In genomic region chr1:233079586-233079985, GRCh38 we compare ENCODE assay signal across 20 cellular contexts.
A peak's percentile ranks its signal among the peaks of the same experiment; 100 is the strongest.
DNase-seq lines count a peak whose midpoint lies in the region; ATAC-seq, FAIRE-seq and TF ChIP-seq lines count a peak whose summit lies in the region.
"Had no signal": no experiment of that assay in that cellular context is flagged by ENCODE, and none has a peak within 500 bp of the region (broad histone marks: within the 10 kb centered on the region; RNA-seq: fewer than 3 reads in every experiment).

No MANE protein-coding gene starts in this region.

- H2BK20ac ChIP-seq in H1 (ENCODE audit: low read length), result no peak overlapping the region

- H3K79me1 ChIP-seq in H1 (ENCODE audit: low read depth, low read length) (no peaks in the 10 kb centered on the region), trophoblast cell (ENCODE audit: low read length) (peaks cover 14% of the 10 kb centered on the region)

- H2BK5ac ChIP-seq in H1 (ENCODE audit: low read depth, low read length) (no peak overlapping the region), trophoblast cell (ENCODE audit: low read depth, low read length, poor library complexity) (no peak overlapping the region)

- no peak overlapping the region for H2AFZ ChIP-seq in H1 (ENCODE audit: low read length)
- no peak overlapping the region for H2AFZ ChIP-seq in trophoblast cell (ENCODE audit: insufficient read depth, low read length, poor library complexity)

- H3K4me1 ChIP-seq in H1 (replicated peaks in 1 of 4; ENCODE audit: control insufficient read depth in 3 of 4, insufficient read depth in 4 of 4, low read length in 3 of 4) (peaks cover 0 to 4% (median 0%) of the 10 kb centered on the region in 4 experiments; a peak in 2 of 7 replicates), trophoblast cell (ENCODE audit: control insufficient read depth in 1 of 2, insufficient read depth in 2 of 2, low read length in 2 of 2) (peaks cover 4 to 6% of the 10 kb centered on the region in 2 experiments)

- H4K91ac ChIP-seq in H1 (replicated peaks; ENCODE audit: insufficient read length, low read length), result no peak overlapping the region
- peak overlapping the region; percentile 32 for H4K91ac ChIP-seq in trophoblast cell (ENCODE audit: low read depth, low read length)

- H3K4ac ChIP-seq in H1 (replicated peaks; ENCODE audit: insufficient read length, low read depth, low read length) (no peak overlapping the region), trophoblast cell (ENCODE audit: low read depth, low read length) (peak overlapping the region; percentile 37)

- H3K14ac ChIP-seq in H1 (ENCODE audit: insufficient read length) (no peak overlapping the region), trophoblast cell (ENCODE audit: low read length) (no peak overlapping the region)

- H3K27ac ChIP-seq in H1 (ENCODE audit: low read depth, low read length) (no peak overlapping the region), trophoblast cell (ENCODE audit: low read depth, low read length) (no peak overlapping the region)

- WGBS in H1 (ENCODE audit: extremely low coverage in 1 of 2, insufficient coverage in 1 of 2, insufficient read length in 1 of 2, insufficient replicate concordance in 2 of 2, low coverage in 1 of 2, low lambda C conversion rate in 2 of 2, missing lambda C conversion rate in 1 of 2), 2 experiments, result 97% methylated on average over 4 of the region's 4 CpGs; no CpG with 5 or more reads in 1 of the 2 experiments
- WGBS in trophoblast cell (ENCODE audit: extremely low coverage, insufficient coverage, insufficient read length), result no CpG with 5 or more reads among the region's 4 CpGs

- no peak for FAIRE-seq in H1 (lab: Jason Lieb, UNC)
- FAIRE-seq: G401.6, GM12892, GM19239 had no signal

- H2BK12ac ChIP-seq in H1 (ENCODE audit: low read depth, low read length) (no peak overlapping the region), trophoblast cell (ENCODE audit: low read length) (peak overlapping the region; percentile 25)

- H3K56ac ChIP-seq in H1 (replicated peaks; ENCODE audit: insufficient read length, low read depth, low read length), result no peak overlapping the region

- H3K4me3 ChIP-seq in H7 (ENCODE audit: insufficient read depth, low read depth, low read length) (no peak overlapping the region), H1 (ENCODE audit: extremely low read depth in 1 of 4, insufficient read depth in 2 of 4, low read depth in 3 of 4, low read length in 4 of 4) (no peak overlapping the region), trophoblast cell (ENCODE audit: low read depth, low read length) (no peak overlapping the region)

- H2BK120ac ChIP-seq in H1 (replicated peaks; ENCODE audit: low read depth, low read length) (no peak overlapping the region), trophoblast cell (ENCODE audit: insufficient read depth, low read length, poor library complexity) (peak overlapping the region; percentile 14)

- H2AK5ac ChIP-seq in H1 (ENCODE audit: low read depth, low read length), result no peak overlapping the region
- peak overlapping the region; percentile 23 for H2AK5ac ChIP-seq in trophoblast cell (ENCODE audit: low read length)

- POLR2A ChIA-PET in H1 (lab: Charles Lee; ENCODE audit: partially characterized antibody), result interaction anchor here (0.6 to 2.4 kb wide), 4 partner anchors 12 to 661 kb away, joined by 3 to 11 read pairs (median 3); no protein-coding TSS in a partner anchor

- H4K12ac ChIP-seq in trophoblast cell (ENCODE audit: low read depth, low read length), result no peak overlapping the region

- H3K23me2 ChIP-seq in H1 (ENCODE audit: low read depth, low read length), result no peaks in the 10 kb centered on the region

- H4K20me1 ChIP-seq in H1 (replicated peaks in 1 of 2; ENCODE audit: control insufficient read depth in 1 of 2, insufficient read depth in 2 of 2, low read length in 2 of 2), result no peaks in the 10 kb centered on the region

- H3K9ac ChIP-seq in H1 (replicated peaks in 1 of 4; ENCODE audit: extremely low read depth in 1 of 4, low read depth in 3 of 4, low read length in 3 of 4), result no peak overlapping the region
- no peak overlapping the region for H3K9ac ChIP-seq in trophoblast cell (ENCODE audit: low read length)

- no peak for ATAC-seq in GM21576 (IDR thresholded peaks at IDR 0.05; ENCODE audit: unreplicated experiment)
- ATAC-seq in HG03159 (IDR thresholded peaks at IDR 0.05; ENCODE audit: unreplicated experiment), result no peak
- ATAC-seq: HCT116 had no signal

- TF ChIP-seq CTCF in H1 (IDR thresholded peaks at IDR 0.05; ENCODE audit: control extremely low read depth in 1 of 3, insufficient read depth in 1 of 3, low read depth in 1 of 3, low read length in 3 of 3), result no peak

- no peaks in the 10 kb centered on the region for H3K27me3 ChIP-seq in H7 (ENCODE audit: control insufficient read depth, insufficient read depth, low read length)
- no peaks in the 10 kb centered on the region for H3K27me3 ChIP-seq in H1 (replicated peaks in 1 of 4; ENCODE audit: control insufficient read depth in 3 of 4, extremely low read depth in 1 of 4, insufficient read depth in 3 of 4, low read length in 3 of 4)
- no peaks in the 10 kb centered on the region for H3K27me3 ChIP-seq in trophoblast cell (ENCODE audit: insufficient read depth, low read length)

- no peak for TF ChIP-seq EP300 in H1 (IDR thresholded peaks at IDR 0.05; ENCODE audit: borderline replicate concordance in 1 of 2, low read depth in 2 of 2, low read length in 2 of 2)

- H4K5ac ChIP-seq in H1 (ENCODE audit: insufficient read length, low read depth, low read length), result no peak overlapping the region

- no peak overlapping the region for H4K8ac ChIP-seq in H1 (ENCODE audit: extremely low read depth, insufficient read depth, low read length)
- no peak overlapping the region for H4K8ac ChIP-seq in trophoblast cell (ENCODE audit: low read depth, low read length)

- H3K36me3 ChIP-seq in H7 (replicated peaks; ENCODE audit: control insufficient read depth, insufficient read depth, low read length), result peaks cover 9% of the 10 kb centered on the region
- H3K36me3 ChIP-seq in H1 (ENCODE audit: control insufficient read depth in 2 of 4, insufficient read depth in 4 of 4, low read length in 3 of 4), result peaks cover 0 to 2% (median 0%) of the 10 kb centered on the region in 4 experiments; a peak in 3 of 8 replicates
- H3K36me3 ChIP-seq in trophoblast cell (ENCODE audit: control insufficient read depth in 1 of 2, insufficient read depth in 2 of 2, low read length in 2 of 2), result no peaks in the 10 kb centered on the region

- no peak for TF ChIP-seq POLR2A in H1 (IDR thresholded peaks at IDR 0.05; ENCODE audit: control extremely low read depth in 1 of 2, low read depth in 2 of 2, low read length in 2 of 2)

- H3K18ac ChIP-seq in H1 (ENCODE audit: extremely low read depth, low read length), result no peak overlapping the region
- H3K18ac ChIP-seq in trophoblast cell (ENCODE audit: low read length), result peak overlapping the region; percentile 9

- H2BK15ac ChIP-seq in H1 (ENCODE audit: low read length), result no peak overlapping the region

- H3K9me3 ChIP-seq in H1 (ENCODE audit: insufficient read depth in 2 of 2, low read depth in 1 of 2, low read length in 1 of 2) (no peaks in the 10 kb centered on the region), trophoblast cell (ENCODE audit: insufficient read depth, low read depth, low read length) (no peaks in the 10 kb centered on the region)

- no peak for TF ChIP-seq RAD21 in H1 (IDR thresholded peaks at IDR 0.05 in 1 of 2, conservative IDR thresholded peaks at IDR 0.05 in 1 of 2; ENCODE audit: low read depth in 2 of 2, low read length in 2 of 2)

- H3K4me2 ChIP-seq in H1 (ENCODE audit: insufficient read depth in 1 of 2, low read depth in 2 of 2, low read length in 2 of 2), result no peak overlapping the region
- no peak overlapping the region for H3K4me2 ChIP-seq in trophoblast cell (ENCODE audit: low read length)

- H3K23ac ChIP-seq in H1 (ENCODE audit: insufficient read length), result no peak overlapping the region
- no peak overlapping the region for H3K23ac ChIP-seq in trophoblast cell (ENCODE audit: low read length)

- peak; percentile 13 for DNase-seq in H7
- DNase-seq in H1 (ENCODE audit: low read depth in 1 of 2, low spot score in 2 of 2), result no peak
- DNase-seq in iPS DF 19.7 (ENCODE audit: low read depth, low spot score), result peak; percentile 3
- DNase-seq in trophoblast cell, result no peak
- DNase-seq in stimulated activated CD4-positive, alpha-beta T cell treated with anti-CD3 and anti-CD28 coated beads, Interleukin-4, amount 100 ng/mL, for 24 hours, result no peak
- no peak for DNase-seq in activated naive CD4-positive, alpha-beta T cell treated with Interleukin-2 at 50 U/mL for 16 hours
- DNase-seq: C1 segment of cervical spinal cord; Calu3; CD4-positive, alpha-beta memory T cell; COR-L47; DMS53; DMS79 treated with DMSO at 0.1 percent for 48 hours; GOT3; H9 had no signal

- CTCF ChIA-PET in H1 (lab: Charles Lee; ENCODE audit: partially characterized antibody), result no interaction called here

- H3K79me2 ChIP-seq in H1 (ENCODE audit: control insufficient read depth in 1 of 2, insufficient read depth in 2 of 2, low read length in 2 of 2) (no peaks in the 10 kb centered on the region), trophoblast cell (ENCODE audit: control insufficient read depth, insufficient read depth, low read length, poor library complexity) (no peaks in the 10 kb centered on the region)

TF ChIP-seq in H1, 55 proteins besides CTCF, POLR2A, EP300 and RAD21:
- TF ChIP-seq POLR2AphosphoS5 (IDR thresholded peaks at IDR 0.05; ENCODE audit: low read depth, low read length), result peak; percentile 20; the same call in 1 of the 2 replicates
- TF ChIP-seq KDM4A (IDR thresholded peaks at IDR 0.05; ENCODE audit: low read depth, low read length, severe bottlenecking), result no peak

Comparison
In these comparisons a context has a peak if more than half of its experiments do, and no peak if none do; other contexts are left out.
1. DNase-seq: peak in H7 (single experiment) and iPS DF 19.7 (single experiment); none in H1 (0 of 2), trophoblast cell (0 of 2), stimulated activated CD4-positive, alpha-beta T cell treated with anti-CD3 and anti-CD28 coated beads, Interleukin-4, amount 100 ng/mL, for 24 hours (single experiment) and activated naive CD4-positive, alpha-beta T cell treated with Interleukin-2 at 50 U/mL for 16 hours (single experiment).